Comparison of ENCODE assay signal across 31 cellular contexts in the genomic region with DNA sequence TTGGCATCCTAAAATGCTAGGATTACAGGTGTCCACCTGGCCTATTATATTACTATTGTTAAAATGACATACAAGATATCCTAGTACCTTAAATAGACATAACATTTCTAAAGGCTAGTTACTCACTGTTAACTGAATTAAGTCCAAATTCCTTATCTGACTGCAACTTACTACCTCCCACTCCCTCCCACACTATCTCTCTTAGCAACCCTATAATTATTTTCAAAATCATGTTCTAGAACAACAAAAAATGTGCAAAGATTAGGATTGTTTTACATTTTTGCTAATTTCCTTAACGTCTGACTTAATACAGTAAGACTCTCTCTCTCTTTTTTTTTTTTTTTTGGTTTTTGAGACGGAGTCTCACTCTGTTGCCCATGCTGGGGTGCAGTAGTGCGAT.
"Had no signal": no experiment of that assay in that cellular context is flagged by ENCODE, and none has a peak within 500 bp of the region (broad histone marks: within the 10 kb centered on the region; RNA-seq: fewer than 3 reads in every experiment).

No MANE protein-coding gene starts in this region.

- FAIRE-seq: endothelial cell of umbilical vein, frontal cortex, islet of Langerhans, pancreas, TTC549 had no signal

- ATAC-seq: activated T-helper 17 cell treated with anti-CD3 and anti-CD28 coated beads, Interleukin-2, amount 50 U/mL, for 72 hours; body of pancreas; esophagus mucosa; pancreas had no signal

- H3K27ac ChIP-seq: body of pancreas, left ventricle myocardium inferior, pancreas, right atrium auricular region, testis, vagina had no signal

- H3K36me3 ChIP-seq: cardiac muscle cell, left ventricle myocardium inferior, pancreas, right atrium auricular region, vagina had no signal

- H3K4me1 ChIP-seq: pancreas, testis had no signal

- DNase-seq: activated CD4-positive, alpha-beta memory T cell treated with anti-CD3 and anti-CD28 coated beads for 36 hours; activated CD4-positive, alpha-beta T cell treated with anti-CD3 and anti-CD28 coated beads, Interleukin-2, amount 10 ng/mL, durations not matched to agents 24 days and 14 days; activated CD4-positive, CD25-positive, alpha-beta regulatory T cell treated with anti-CD3 and anti-CD28 coated beads, Interleukin-2, amount 50 U/mL, for 72 hours; activated CD8-positive, alpha-beta memory T cell treated with anti-CD3 and anti-CD28 coated beads, Interleukin-2, amount 50 U/mL, for 48 hours; activated gamma-delta T cell treated with Interleukin-2 at 50 U/mL for 16 hours; activated naive CD4-positive, alpha-beta T cell treated with anti-CD3 and anti-CD28 coated beads, Interleukin-2, amount 50 U/mL, for 16 hours; activated T-cell treated with anti-CD3 and anti-CD28 coated beads, Interleukin-2, amount 50 U/mL, for 24 hours; anterior cingulate cortex; body of pancreas; cortex of kidney; left ventricle myocardium inferior; mesendoderm; nephron progenitor cell; pancreas; SK-N-SH; stimulated activated CD4-positive, alpha-beta T cell treated with anti-CD3 and anti-CD28 coated beads, Interleukin-15, amount 100 ng/mL, for 24 hours; stimulated activated naive CD4-positive, alpha-beta T cell treated with Interleukin-2 at 50 U/mL for 16 hours; SW 1271; T-helper 9 cell; testis; trophoblast cell had no signal

- H3K9me3 ChIP-seq: body of pancreas, left ventricle myocardium inferior, pancreas, right atrium auricular region, SK-N-SH, testis, vagina had no signal

- H3K27me3 ChIP-seq: body of pancreas, cardiac muscle cell, pancreas, right atrium auricular region, testis, vagina had no signal

- H3K4me3 ChIP-seq: body of pancreas, cardiac muscle cell, left ventricle myocardium inferior, lung, pancreas, right atrium auricular region, testis, vagina had no signal
